In the genomic region with DNA sequence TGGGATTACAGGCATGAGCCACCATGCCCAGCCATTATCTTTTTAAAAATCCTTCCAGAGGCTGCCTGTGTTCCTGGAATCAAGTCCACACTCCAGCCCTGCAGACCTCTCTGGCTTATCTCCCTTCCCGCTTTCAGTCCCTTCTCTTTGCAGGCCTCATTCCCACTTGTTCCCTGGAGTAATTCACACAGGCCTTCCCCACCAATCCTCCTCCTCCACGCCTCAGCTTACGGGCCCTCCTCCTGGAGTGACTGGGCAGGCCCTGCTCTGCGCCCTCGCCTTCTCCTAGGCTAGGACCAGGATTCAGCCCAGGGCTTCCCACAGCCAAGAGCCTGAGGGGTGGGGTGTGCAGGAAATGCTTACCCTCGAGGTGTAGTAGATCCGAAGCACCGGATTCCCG, we compare ENCODE assay signal across 27 cellular contexts. TPM values are rescaled to one million over a fixed set of nuclear protein-coding genes. Genes with fewer than 3 reads are reported as not detected.
DNase-seq lines count a peak whose midpoint lies in the region; ATAC-seq and TF ChIP-seq lines count a peak whose summit lies in the region.
"Had no signal": no experiment of that assay in that cellular context is flagged by ENCODE, and none has a peak within 500 bp of the region (broad histone marks: within the 10 kb centered on the region; RNA-seq: fewer than 3 reads in every experiment).

No MANE protein-coding gene starts in this region.

- no peak overlapping the region for H3K27ac ChIP-seq in CD4-positive, alpha-beta T cell (ENCODE audit: low read depth, low read length)
- H3K27ac ChIP-seq: 22Rv1, esophagus muscularis mucosa, neutrophil, prostate gland, SJCRH30, testis, vagina had no signal

- no peaks in the 10 kb centered on the region for H3K27me3 ChIP-seq in CD4-positive, alpha-beta T cell (ENCODE audit: control insufficient read depth, insufficient read depth, low read length)
- H3K27me3 ChIP-seq: esophagus muscularis mucosa, neutrophil, SJCRH30, testis, vagina had no signal

- POLR2A ChIA-PET in CD4-positive, alpha-beta T cell (lab: Charles Lee) = no interaction called here

- no peak overlapping the region for H3K27ac Mint-ChIP-seq in T-helper 1 cell treated with Interleukin-12 subunit alpha and Interleukin-12 subunit beta and Interleukin-4 antibody, amounts not matched to agents 30 μg/mL and 1 μg/mL, for 36 hours
- H3K27ac Mint-ChIP-seq in CD4-positive, alpha-beta T cell = peak overlapping the region; percentile 40
- peak overlapping the region; percentile 23 for H3K27ac Mint-ChIP-seq in activated naive CD8-positive, alpha-beta T cell
- H3K27ac Mint-ChIP-seq in nephron = peak overlapping the region in 1 of 3 experiments; percentile 54
- H3K27ac Mint-ChIP-seq: activated naive CD8-positive, alpha-beta T cell treated with anti-CD3 and anti-CD28 coated beads, Interleukin-2, amount 10 ng/mL, durations not matched to agents 7 days and 5 days had no signal

- peaks cover 10% of the 10 kb centered on the region for H3K4me1 Mint-ChIP-seq in T-helper 1 cell treated with Interleukin-12 subunit alpha and Interleukin-12 subunit beta and Interleukin-4 antibody, amounts not matched to agents 30 μg/mL and 1 μg/mL, for 36 hours (ENCODE audit: low read depth)
- peaks cover 22% of the 10 kb centered on the region for H3K4me1 Mint-ChIP-seq in CD4-positive, alpha-beta T cell (ENCODE audit: low read depth)
- peaks cover 18% of the 10 kb centered on the region for H3K4me1 Mint-ChIP-seq in activated naive CD8-positive, alpha-beta T cell (ENCODE audit: low read depth)
- no peaks in the 10 kb centered on the region for H3K4me1 Mint-ChIP-seq in nephron

- peak overlapping the region; percentile 98 for H3K4me3 Mint-ChIP-seq in T-helper 1 cell treated with Interleukin-12 subunit alpha and Interleukin-12 subunit beta and Interleukin-4 antibody, amounts not matched to agents 30 μg/mL and 1 μg/mL, for 36 hours
- peak overlapping the region; percentile 95 for H3K4me3 Mint-ChIP-seq in CD4-positive, alpha-beta T cell
- H3K4me3 Mint-ChIP-seq in activated naive CD8-positive, alpha-beta T cell = no peak overlapping the region
- H3K4me3 Mint-ChIP-seq in nephron = peak overlapping the region; percentile 81 to 100 (median 99)

- no peaks in the 10 kb centered on the region for H3K9me3 ChIP-seq in CD4-positive, alpha-beta T cell (ENCODE audit: control insufficient read depth, low read length)
- H3K9me3 ChIP-seq: esophagus muscularis mucosa, neutrophil, prostate gland, SJCRH30, testis, vagina had no signal

- no peak for ATAC-seq in CD4-positive, alpha-beta T cell (ENCODE audit: poor library complexity)
- no peak for ATAC-seq in HG03097 (IDR thresholded peaks at IDR 0.05; ENCODE audit: low FRiP score, unreplicated experiment)
- no peak for ATAC-seq in HG02798 (IDR thresholded peaks at IDR 0.05; ENCODE audit: poor library complexity, unreplicated experiment)
- no peak for ATAC-seq in HG03139 (IDR thresholded peaks at IDR 0.05; ENCODE audit: unreplicated experiment)
- ATAC-seq: CD8-positive, alpha-beta T cell had no signal

- H3K27me3 Mint-ChIP-seq in T-helper 1 cell treated with Interleukin-12 subunit alpha and Interleukin-12 subunit beta and Interleukin-4 antibody, amounts not matched to agents 30 μg/mL and 1 μg/mL, for 36 hours (ENCODE audit: low read depth) = no peaks in the 10 kb centered on the region
- no peaks in the 10 kb centered on the region for H3K27me3 Mint-ChIP-seq in CD4-positive, alpha-beta T cell
- no peaks in the 10 kb centered on the region for H3K27me3 Mint-ChIP-seq in activated naive CD8-positive, alpha-beta T cell
- H3K27me3 Mint-ChIP-seq in nephron (ENCODE audit: low read depth) = no peaks in the 10 kb centered on the region
- H3K27me3 Mint-ChIP-seq: activated naive CD8-positive, alpha-beta T cell treated with anti-CD3 and anti-CD28 coated beads, Interleukin-2, amount 10 ng/mL, durations not matched to agents 7 days and 5 days; activated T-cell treated with anti-CD3 and anti-CD28 coated beads, Interleukin-2, amount 50 U/mL, for 24 hours had no signal

- no peak for DNase-seq in T-helper 1 cell
- DNase-seq in CD4-positive, alpha-beta T cell = no peak
- DNase-seq: activated CD4-positive, alpha-beta T cell treated with anti-CD3 and anti-CD28 coated beads for 4 hours; activated naive CD8-positive, alpha-beta T cell treated with anti-CD3 and anti-CD28 coated beads, Interleukin-2, amount 10 ng/mL, durations not matched to agents 7 days and 5 days; activated T-cell treated with anti-CD3 and anti-CD28 coated beads, Interleukin-2, amount 50 U/mL, for 24 hours; CD8-positive, alpha-beta T cell; dermis blood vessel endothelial cell; DMS 273 treated with DMSO at 0.1 percent for 48 hours; GOT3; left cardiac atrium; NCI-H2029; NCI-H526 treated with DMSO at 0.1 percent for 48 hours; SJCRH30; stimulated activated CD4-positive, alpha-beta T cell treated with anti-CD3 and anti-CD28 coated beads, Interleukin-15, amount 100 ng/mL, for 24 hours; stimulated activated naive CD4-positive, alpha-beta T cell; testis had no signal

- H3K9me3 Mint-ChIP-seq in T-helper 1 cell treated with Interleukin-12 subunit alpha and Interleukin-12 subunit beta and Interleukin-4 antibody, amounts not matched to agents 30 μg/mL and 1 μg/mL, for 36 hours = no peaks in the 10 kb centered on the region
- H3K9me3 Mint-ChIP-seq in CD4-positive, alpha-beta T cell = no peaks in the 10 kb centered on the region
- no peaks in the 10 kb centered on the region for H3K9me3 Mint-ChIP-seq in activated naive CD8-positive, alpha-beta T cell (ENCODE audit: low read depth)
- H3K9me3 Mint-ChIP-seq in nephron = no peaks in the 10 kb centered on the region
- H3K9me3 Mint-ChIP-seq: activated naive CD8-positive, alpha-beta T cell treated with anti-CD3 and anti-CD28 coated beads, Interleukin-2, amount 10 ng/mL, durations not matched to agents 7 days and 5 days; activated T-cell treated with anti-CD3 and anti-CD28 coated beads, Interleukin-2, amount 50 U/mL, for 24 hours; CD8-positive, alpha-beta T cell had no signal

- CTCF ChIA-PET in CD4-positive, alpha-beta T cell (lab: Charles Lee) = interaction anchor here (1.0 kb wide), 1 partner anchor 54 kb away, joined by 3 read pairs; the partner anchor contains the start of gene MAZ

- peaks cover 19% of the 10 kb centered on the region for H3K36me3 Mint-ChIP-seq in T-helper 1 cell treated with Interleukin-12 subunit alpha and Interleukin-12 subunit beta and Interleukin-4 antibody, amounts not matched to agents 30 μg/mL and 1 μg/mL, for 36 hours (ENCODE audit: low read depth)
- H3K36me3 Mint-ChIP-seq in CD4-positive, alpha-beta T cell (ENCODE audit: low read depth) = peaks cover 50% of the 10 kb centered on the region
- H3K36me3 Mint-ChIP-seq in activated naive CD8-positive, alpha-beta T cell = peaks cover 3% of the 10 kb centered on the region
- H3K36me3 Mint-ChIP-seq in nephron (ENCODE audit: low read depth) = peaks cover 29% of the 10 kb centered on the region

- intact Hi-C loops in CD4-positive, alpha-beta T cell (cut with DNase I, micrococcal nuclease) = loop anchor here in 1 of 2 experiments (5.0 kb wide), 2 partner anchors 33 to 137 kb away; partner anchors contain the start of genes HIRIP3 and INO80E

- TF ChIP-seq CTCF in CD4-positive, alpha-beta T cell (IDR thresholded peaks at IDR 0.05) = no peak
- TF ChIP-seq CTCF in nephron (IDR thresholded peaks at IDR 0.05; ENCODE audit: unreplicated experiment in 3 of 3) = no peak

RNA-seq across cellular contexts. Expression of gene CDIPT, which starts 2.8 kb away (rescaled TPM):
- 10 to 100 TPM; 25.7 to 27.0 TPM for total RNA-seq in CD4-positive, alpha-beta T cell

RNA-seq across cellular contexts. Expression of gene SEZ6L2, which starts 39.1 kb away (rescaled TPM):
- total RNA-seq in CD4-positive, alpha-beta T cell = not detected
- total RNA-seq: activated naive CD8-positive, alpha-beta T cell treated with anti-CD3 and anti-CD28 coated beads, Interleukin-2, amount 10 ng/mL, durations not matched to agents 7 days and 5 days; CD8-positive, alpha-beta T cell; SJCRH30 had no signal

RNA-seq across cellular contexts. Expression of gene MVP, which starts 40.0 kb away (rescaled TPM):
- 100 to 1,000 TPM; 115 to 118 TPM for total RNA-seq in CD4-positive, alpha-beta T cell

RNA-seq across cellular contexts. Expression of gene ASPHD1, which starts 40.1 kb away (rescaled TPM):
- total RNA-seq in CD4-positive, alpha-beta T cell = not detected
- total RNA-seq: CD8-positive, alpha-beta T cell; dermis blood vessel endothelial cell; vagina had no signal

RNA-seq across cellular contexts. Expression of gene PAGR1, which starts 44.3 kb away (rescaled TPM):
- 10 to 100 TPM; 20.3 TPM for total RNA-seq in CD4-positive, alpha-beta T cell
